Comparison of ENCODE assay signal across 25 cellular contexts in genomic region chr10:123746520-123746919, GRCh38.
DNase-seq lines count a peak whose midpoint lies in the region; ATAC-seq and TF ChIP-seq lines count a peak whose summit lies in the region.
"Had no signal": no experiment of that assay in that cellular context is flagged by ENCODE, and none has a peak within 500 bp of the region (broad histone marks: within the 10 kb centered on the region; RNA-seq: fewer than 3 reads in every experiment).

No MANE protein-coding gene starts in this region.

- H3K4me3 ChIP-seq in HUES6 (ENCODE audit: low read depth, low read length) (no peak overlapping the region), endodermal cell (ENCODE audit: low read length) (no peak overlapping the region)
- H3K4me3 ChIP-seq: A549; BLaER1 treated with 17β-estradiol and CSF1 and Interleukin-3, amounts not matched to agents 10 nM and 100 nM; HAP-1; SJCRH30 had no signal

- H3K9me3 ChIP-seq in HUES6 (ENCODE audit: control insufficient read depth, insufficient read depth, low read depth, low read length) (peaks cover 4% of the 10 kb centered on the region; the same call in 1 of the 2 replicates), endodermal cell (ENCODE audit: control insufficient read depth, low read length) (peaks cover 9% of the 10 kb centered on the region)
- H3K9me3 ChIP-seq: A549, HAP-1, SJCRH30 had no signal

- peak overlapping the region; percentile 41 for H3K9ac ChIP-seq in HUES6 (ENCODE audit: low read length)
- no peak overlapping the region for H3K9ac ChIP-seq in endodermal cell (ENCODE audit: extremely low read depth, low read length, poor library complexity, severe bottlenecking)
- H3K9ac ChIP-seq: BLaER1 treated with 17β-estradiol and CSF1 and Interleukin-3, amounts not matched to agents 10 nM and 100 nM had no signal

- peaks cover 11% of the 10 kb centered on the region for H3K4me1 Mint-ChIP-seq in endodermal cell
- H3K4me1 Mint-ChIP-seq in neural crest cell = peaks cover 28% of the 10 kb centered on the region

- ATAC-seq in GM21737 (IDR thresholded peaks at IDR 0.05; ENCODE audit: unreplicated experiment) = no peak
- ATAC-seq in GM19455 (IDR thresholded peaks at IDR 0.05; ENCODE audit: unreplicated experiment) = no peak
- ATAC-seq: A549, HepG2, PC-3, SK-N-SH treated with all-trans-retinoic acid at 6 μM for 48 hours had no signal

- H3K4me3 Mint-ChIP-seq in endodermal cell (no peak overlapping the region), neural crest cell (peak overlapping the region; percentile 27)
- H3K4me3 Mint-ChIP-seq: CD4-positive, alpha-beta T cell; HFFc6 had no signal

- 40 to 73% methylated on average over 1 to 7 of the region's 7 CpGs for WGBS in endodermal cell (ENCODE audit: insufficient coverage in 1 of 2, insufficient read length in 1 of 2), 2 experiments

- DNase-seq in endodermal cell = no peak
- DNase-seq in neural crest cell (ENCODE audit: low read depth, low spot score) = no peak
- DNase-seq in effector CD4-positive, alpha-beta T cell = no peak
- DNase-seq in dermis blood vessel endothelial cell = no peak
- DNase-seq: AML-193; CD4-positive, alpha-beta T cell; HFFc6; Karpas-422; NCI-H1092 treated with DMSO at 0.1 percent for 48 hours; NCI-H1436; NCI-H187; NCI-H2081 treated with DMSO at 0.1 percent for 48 hours; NCI-H446; NCI-H524 treated with DMSO at 0.1 percent for 48 hours; NCI-H774; PC-3; SJCRH30 had no signal

- peaks cover 3% of the 10 kb centered on the region for H3K27me3 Mint-ChIP-seq in endodermal cell (ENCODE audit: insufficient read depth)
- peaks cover 13% of the 10 kb centered on the region for H3K27me3 Mint-ChIP-seq in neural crest cell (ENCODE audit: low read depth)

- H3K27me3 ChIP-seq in HUES6 (ENCODE audit: control insufficient read depth, insufficient read depth, low read length) = peaks cover 5% of the 10 kb centered on the region; the same call in 1 of the 2 replicates
- H3K27me3 ChIP-seq in endodermal cell (ENCODE audit: control insufficient read depth, insufficient read depth, low read length, poor library complexity, severe bottlenecking) = no peaks in the 10 kb centered on the region
- H3K27me3 ChIP-seq: SJCRH30 had no signal

- H3K36me3 Mint-ChIP-seq in endodermal cell (ENCODE audit: low read depth) (peaks cover 4% of the 10 kb centered on the region), neural crest cell (ENCODE audit: low read depth) (no peaks in the 10 kb centered on the region)

- H3K27ac Mint-ChIP-seq in endodermal cell (no peak overlapping the region), neural crest cell (ENCODE audit: unreplicated experiment) (no peak overlapping the region)
- H3K27ac Mint-ChIP-seq: CD4-positive, alpha-beta T cell; HFFc6 had no signal

- no peak overlapping the region for H3K27ac ChIP-seq in HUES6 (ENCODE audit: low read depth, low read length)
- H3K27ac ChIP-seq in endodermal cell (ENCODE audit: low read depth, low read length) = peak overlapping the region; percentile 57
- H3K27ac ChIP-seq: A549; BLaER1 treated with 17β-estradiol and CSF1 and Interleukin-3, amounts not matched to agents 10 nM and 100 nM; SJCRH30 had no signal

- TF ChIP-seq CTCF in endodermal cell (conservative IDR thresholded peaks at IDR 0.05) (no peak), neural crest cell (conservative IDR thresholded peaks at IDR 0.05) (no peak)

- H3K36me3 ChIP-seq in HUES6 (ENCODE audit: control insufficient read depth, insufficient read depth, low read length) (no peaks in the 10 kb centered on the region; the same call in 1 of the 2 replicates), endodermal cell (ENCODE audit: control insufficient read depth, insufficient read depth, low read length) (no peaks in the 10 kb centered on the region)
- H3K36me3 ChIP-seq: BLaER1 treated with 17β-estradiol and CSF1 and Interleukin-3, amounts not matched to agents 10 nM and 100 nM; HAP-1; SJCRH30 had no signal

- peaks cover 16% of the 10 kb centered on the region for H3K9me3 Mint-ChIP-seq in endodermal cell
- H3K9me3 Mint-ChIP-seq in neural crest cell = peaks cover 9% of the 10 kb centered on the region
- H3K9me3 Mint-ChIP-seq: CD4-positive, alpha-beta T cell had no signal

- peaks cover 41% of the 10 kb centered on the region for H3K4me1 ChIP-seq in HUES6 (ENCODE audit: control insufficient read depth, insufficient read depth, low read length)
- H3K4me1 ChIP-seq in endodermal cell (ENCODE audit: control insufficient read depth, insufficient read depth, low read length) = peaks cover 5% of the 10 kb centered on the region
- H3K4me1 ChIP-seq: HAP-1, SJCRH30 had no signal
